In the genomic region with DNA sequence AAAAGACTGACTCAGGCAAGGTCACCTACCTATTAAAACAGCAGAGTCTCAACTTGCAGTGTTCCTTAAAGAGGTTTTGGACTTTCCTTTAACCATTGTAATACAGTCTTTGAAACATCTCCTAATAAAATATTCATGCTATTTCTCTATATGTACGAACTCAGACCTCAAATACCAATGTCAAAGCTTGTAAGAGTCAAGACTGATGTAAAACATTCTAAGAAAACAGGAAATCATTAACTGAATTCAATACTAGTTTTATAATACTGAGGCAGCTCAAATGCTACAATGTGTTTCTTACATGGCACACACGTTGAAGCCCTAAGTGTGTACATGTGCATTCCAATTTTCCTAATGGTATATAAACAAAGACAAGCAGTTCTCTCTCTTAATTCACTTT, we compare ENCODE assay signal across 1 cellular context.
TF ChIP-seq lines count a peak whose summit lies in the region.

No MANE protein-coding gene starts in this region.

TF ChIP-seq in IMR-90, 13 proteins besides CTCF, POLR2A, EP300 and RAD21 (continued from another document):
- TF ChIP-seq MAFK (IDR thresholded peaks at IDR 0.05; ENCODE audit: low read depth, low read length), result no peak
- no peak for TF ChIP-seq FOS (IDR thresholded peaks at IDR 0.05; ENCODE audit: low read depth, low read length)
- TF ChIP-seq, protein P1, sequence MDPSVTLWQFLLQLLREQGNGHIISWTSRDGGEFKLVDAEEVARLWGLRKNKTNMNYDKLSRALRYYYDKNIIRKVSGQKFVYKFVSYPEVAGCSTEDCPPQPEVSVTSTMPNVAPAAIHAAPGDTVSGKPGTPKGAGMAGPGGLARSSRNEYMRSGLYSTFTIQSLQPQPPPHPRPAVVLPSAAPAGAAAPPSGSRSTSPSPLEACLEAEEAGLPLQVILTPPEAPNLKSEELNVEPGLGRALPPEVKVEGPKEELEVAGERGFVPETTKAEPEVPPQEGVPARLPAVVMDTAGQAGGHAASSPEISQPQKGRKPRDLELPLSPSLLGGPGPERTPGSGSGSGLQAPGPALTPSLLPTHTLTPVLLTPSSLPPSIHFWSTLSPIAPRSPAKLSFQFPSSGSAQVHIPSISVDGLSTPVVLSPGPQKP (IDR thresholded peaks at IDR 0.05; ENCODE audit: borderline replicate concordance, low read depth, low read length), result no peak
- no peak for TF ChIP-seq RCOR1 (IDR thresholded peaks at IDR 0.05; ENCODE audit: insufficient replicate concordance, low read length)
- TF ChIP-seq CEBPB (IDR thresholded peaks at IDR 0.05; ENCODE audit: low read depth, low read length), result no peak
- TF ChIP-seq RFX5 (IDR thresholded peaks at IDR 0.05; ENCODE audit: low read depth, low read length), result no peak
- TF ChIP-seq SMC3 (IDR thresholded peaks at IDR 0.05; ENCODE audit: low read depth, low read length), result no peak
- no peak for TF ChIP-seq NFE2L2 (IDR thresholded peaks at IDR 0.05; ENCODE audit: low read depth, low read length)
- no peak for TF ChIP-seq MAZ (IDR thresholded peaks at IDR 0.05; ENCODE audit: borderline replicate concordance, low read depth, low read length)
TF ChIP-seq in IMR-90: peak in this region for 0.
